In the genomic region with DNA sequence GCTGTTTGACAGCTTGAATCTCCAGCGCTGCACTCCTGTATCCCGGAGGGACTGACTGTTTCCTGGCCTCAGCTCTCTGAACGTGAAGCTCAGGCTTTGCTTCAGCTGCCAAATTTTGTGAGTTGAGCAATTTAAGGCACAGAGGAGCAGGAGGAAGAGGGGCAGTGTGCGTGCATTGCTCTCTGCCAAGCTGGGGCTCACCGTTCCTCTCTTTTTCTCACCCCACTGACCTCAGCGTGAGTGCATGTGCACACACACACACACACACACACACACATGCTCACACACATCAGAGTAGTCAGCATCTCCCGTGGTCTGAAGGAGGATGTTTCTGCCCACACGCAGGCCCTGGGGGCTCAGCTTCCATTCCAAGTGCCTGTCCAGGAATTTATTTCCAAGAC, we compare ENCODE assay signal across 15 cellular contexts. TPM values are rescaled to one million over a fixed set of nuclear protein-coding genes. Genes with fewer than 3 reads are reported as not detected.
DNase-seq lines count a peak whose midpoint lies in the region; ATAC-seq and TF ChIP-seq lines count a peak whose summit lies in the region.
"Had no signal": no experiment of that assay in that cellular context is flagged by ENCODE, and none has a peak within 500 bp of the region (broad histone marks: within the 10 kb centered on the region; RNA-seq: fewer than 3 reads in every experiment).

No MANE protein-coding gene starts in this region.

- H3K27ac ChIP-seq in mesenchymal stem cell (ENCODE audit: low read length, poor library complexity, severe bottlenecking) (no peak overlapping the region), urinary bladder (ENCODE audit: low read depth) (peak overlapping the region; percentile 43)
- H3K27ac ChIP-seq: 22Rv1 had no signal

- H3K18ac ChIP-seq in mesenchymal stem cell (ENCODE audit: low read depth in 1 of 2, low read length in 2 of 2): no peak overlapping the region

- no peak overlapping the region for H2AFZ ChIP-seq in mesenchymal stem cell (ENCODE audit: low read depth, low read length)

- H3K14ac ChIP-seq in mesenchymal stem cell (ENCODE audit: low read length in 2 of 2): no peak overlapping the region

- no peaks in the 10 kb centered on the region for H3K79me1 ChIP-seq in mesenchymal stem cell (replicated peaks; ENCODE audit: low read length, poor library complexity, severe bottlenecking)

- H4K91ac ChIP-seq in mesenchymal stem cell (ENCODE audit: low read length): peak overlapping the region; percentile 71

- 70% methylated on average over 8 of the region's 8 CpGs for WGBS in mesenchymal stem cell
- WGBS in urinary bladder: 15% methylated on average over 8 of the region's 8 CpGs

- H2BK120ac ChIP-seq in mesenchymal stem cell (ENCODE audit: low read depth, low read length): no peak overlapping the region

- H3K4me1 ChIP-seq in mesenchymal stem cell (ENCODE audit: control insufficient read depth, insufficient read depth, low read depth, low read length): peaks cover 7% of the 10 kb centered on the region
- H3K4me1 ChIP-seq in urinary bladder (ENCODE audit: insufficient read depth): no peaks in the 10 kb centered on the region

- TF ChIP-seq CTCF in epithelial cell of esophagus (IDR thresholded peaks at IDR 0.05; ENCODE audit: insufficient read depth, low read depth, low read length, missing control alignments): no peak

- no peak overlapping the region for H3K23ac ChIP-seq in mesenchymal stem cell (ENCODE audit: low read length in 2 of 2)

- H2AK5ac ChIP-seq in mesenchymal stem cell (ENCODE audit: low read length, severe bottlenecking): no peak overlapping the region

- ATAC-seq in HG02884 (IDR thresholded peaks at IDR 0.05; ENCODE audit: unreplicated experiment): no peak
- ATAC-seq: HCT116; stimulated activated naive CD8-positive, alpha-beta T cell treated with anti-CD3 and anti-CD28 coated beads, Interleukin-15, Interleukin-2, amounts not matched to agents 100 U/mL and 50 U/mL, for 24 hours had no signal

- peak overlapping the region; percentile 75 for H3K9ac ChIP-seq in mesenchymal stem cell (ENCODE audit: low read length)

- no peak overlapping the region for H2BK5ac ChIP-seq in mesenchymal stem cell (ENCODE audit: low read depth, low read length, poor library complexity, severe bottlenecking)

- no peaks in the 10 kb centered on the region for H3K9me3 ChIP-seq in mesenchymal stem cell (ENCODE audit: control insufficient read depth, low read length)

- H3K27me3 ChIP-seq in mesenchymal stem cell (ENCODE audit: control insufficient read depth in 1 of 2, insufficient read depth in 1 of 2, low read length in 2 of 2): peaks cover 0 to 21% of the 10 kb centered on the region in 2 experiments

- H3K4me3 ChIP-seq in epithelial cell of esophagus (ENCODE audit: low read length) (no peak overlapping the region), mesenchymal stem cell (ENCODE audit: insufficient read depth in 1 of 2, low read depth in 1 of 2, low read length in 2 of 2) (peak overlapping the region in 1 of 2 experiments; percentile 5), urinary bladder (ENCODE audit: low read depth, low read length) (no peak overlapping the region)

- DNase-seq in DMS 273 (lab: John Stamatoyannopoulos, UW; ENCODE audit: unreplicated experiment) (peak; percentile 44), DMS 273 treated with DMSO at 0.1 percent for 48 hours (lab: John Stamatoyannopoulos, UW) (no peak), epithelial cell of esophagus (ENCODE audit: low read depth) (peak; percentile 37), mesenchymal stem cell (no peak), SK-N-DZ (ENCODE audit: low spot score) (no peak), NCI-H1417 treated with DMSO at 0.1 percent for 48 hours (lab: John Stamatoyannopoulos, UW) (no peak)
- DNase-seq: central memory CD4-positive, alpha-beta T cell; GDM1; MM.1S; stimulated activated CD4-positive, alpha-beta T cell treated with anti-CD3 and anti-CD28 coated beads, Interleukin-15, amount 100 ng/mL, for 24 hours; stimulated activated naive CD8-positive, alpha-beta T cell treated with anti-CD3 and anti-CD28 coated beads, Interleukin-15, Interleukin-2, amounts not matched to agents 100 U/mL and 50 U/mL, for 24 hours had no signal

- H3K4me2 ChIP-seq in mesenchymal stem cell (ENCODE audit: low read length, poor library complexity, severe bottlenecking): no peak overlapping the region

- H3K36me3 ChIP-seq in mesenchymal stem cell (ENCODE audit: control insufficient read depth in 1 of 2, insufficient read depth in 2 of 2, low read depth in 1 of 2, low read length in 2 of 2) (no peaks in the 10 kb centered on the region), urinary bladder (ENCODE audit: insufficient read depth) (no peaks in the 10 kb centered on the region)

- H3K4ac ChIP-seq in mesenchymal stem cell (ENCODE audit: low read depth in 1 of 2, low read length in 2 of 2): peak overlapping the region in 1 of 2 experiments; percentile 24

- peak overlapping the region in 1 of 2 experiments; percentile 28 for H2BK12ac ChIP-seq in mesenchymal stem cell (ENCODE audit: low read length in 2 of 2)

- H2BK15ac ChIP-seq in mesenchymal stem cell (ENCODE audit: low read depth, poor library complexity, severe bottlenecking): no peak overlapping the region

- no peak overlapping the region for H4K8ac ChIP-seq in mesenchymal stem cell (ENCODE audit: low read length)

RNA-seq across cellular contexts. Expression of a gene that starts 27.8 kb away (rescaled TPM):
- polyA plus RNA-seq in mesenchymal stem cell (2013, experiment 1 of 2): 16.1 TPM
- 16.1 TPM for polyA plus RNA-seq in mesenchymal stem cell (2013, experiment 2 of 2)
- 10.5 TPM for total RNA-seq in urinary bladder
- 30.5 TPM for polyA plus RNA-seq in urinary bladder
- 0.14 and 0.18 TPM in 2 replicates for polyA plus RNA-seq in SK-N-DZ (2014; cell fraction: cytosol; rRNA removed)
- not detected in 2 replicates for polyA plus RNA-seq in SK-N-DZ (2014; cell fraction: nucleus; rRNA removed)

Comparison
In these comparisons a context has a peak if more than half of its experiments do, and no peak if none do; other contexts are left out.
1. DNase-seq: peak in DMS 273 (single experiment) and epithelial cell of esophagus (single experiment); none in DMS 273 treated with DMSO at 0.1 percent for 48 hours (single experiment), mesenchymal stem cell (single experiment), SK-N-DZ (single experiment) and NCI-H1417 treated with DMSO at 0.1 percent for 48 hours (single experiment).